ENCODE assay signal across 8 cellular contexts in genomic region chr1:196723325-196724185, GRCh38. TPM values are rescaled to one million over a fixed set of nuclear protein-coding genes. Genes with fewer than 3 reads are reported as not detected.
DNase-seq lines count a peak whose midpoint lies in the region; ATAC-seq and TF ChIP-seq lines count a peak whose summit lies in the region.

No MANE protein-coding gene starts in this region.

- 84 to 89% (median 87%) methylated on average over 13 to 14 of the region's 14 CpGs for WGBS in spleen, 5 donors

- H3K4me3 ChIP-seq in WERI-Rb-1 (ENCODE audit: low read depth, low read length) (no peak overlapping the region), spleen (no peak overlapping the region)

- intact Hi-C loops in spleen (cut with DNase I; ENCODE audit: low total_unique reads) = no loop called here

- no peak overlapping the region for H3K27ac ChIP-seq in WERI-Rb-1
- no peak overlapping the region for H3K27ac ChIP-seq in spleen

- H3K4me1 ChIP-seq in spleen = no peaks in the 10 kb centered on the region

- H3K27me3 ChIP-seq in WERI-Rb-1 (ENCODE audit: insufficient read depth, low read depth, severe bottlenecking) (no peaks in the 10 kb centered on the region), spleen (replicated peaks in 1 of 7) (no peaks in the 10 kb centered on the region)

- ATAC-seq in GM18873 (IDR thresholded peaks at IDR 0.05; ENCODE audit: low FRiP score, unreplicated experiment) (peak; percentile 92), HG03039 (IDR thresholded peaks at IDR 0.05; ENCODE audit: unreplicated experiment) (peak; percentile 100), esophagus mucosa (peak; percentile 82)

- H3K9me3 ChIP-seq in WERI-Rb-1 (ENCODE audit: severe bottlenecking) (no peaks in the 10 kb centered on the region), spleen (peaks cover 0 to 5% (median 0%) of the 10 kb centered on the region in 8 donors)

- H3K36me3 ChIP-seq in WERI-Rb-1 (no peaks in the 10 kb centered on the region), spleen (no peaks in the 10 kb centered on the region)

- DNase-seq in DMS153 (lab: John Stamatoyannopoulos, UW) (peak; percentile 50), NCI-H1694 treated with DMSO at 0.1 percent for 48 hours (lab: John Stamatoyannopoulos, UW) (peak; percentile 68), WERI-Rb-1 (peak; percentile 95), spleen (no peak), T1000 (lab: John Stamatoyannopoulos, UW) (no peak)

- peak; percentile 99 for TF ChIP-seq CTCF in WERI-Rb-1 (IDR thresholded peaks at IDR 0.05; ENCODE audit: low read depth, low read length)
- peak in 6 of 11 experiments; percentile 18 to 53 (median 44) for TF ChIP-seq CTCF in spleen (IDR thresholded peaks at IDR 0.05 in 8 of 11, conservative IDR thresholded peaks at IDR 0.05 in 3 of 11)

- no peak for TF ChIP-seq POLR2A in spleen (IDR thresholded peaks at IDR 0.05)

RNA-seq across cellular contexts. Expression of gene CFHR3, which starts 51.1 kb away (rescaled TPM):
- total RNA-seq in esophagus mucosa (0.36 TPM), spleen (under 1 TPM in 4 of 7 donors, not detected in 3; 0.35 to 0.77 (median 0.64) TPM)
- under 1 TPM; 0.08 to 0.80 (median 0.67) TPM for polyA plus RNA-seq in spleen

Comparison
In these comparisons a context has a peak if more than half of its experiments do, and no peak if none do; other contexts are left out.
1. DNase-seq: peak in DMS153 (single experiment), NCI-H1694 treated with DMSO at 0.1 percent for 48 hours (single experiment) and WERI-Rb-1 (single experiment); none in spleen (single experiment) and T1000 (single experiment).
2. Peak in every context shown above with its lines, with median percentiles within 50 percentile points of each other: ATAC-seq.